8 cellular contexts compared by ENCODE assay signal in the genomic region with DNA sequence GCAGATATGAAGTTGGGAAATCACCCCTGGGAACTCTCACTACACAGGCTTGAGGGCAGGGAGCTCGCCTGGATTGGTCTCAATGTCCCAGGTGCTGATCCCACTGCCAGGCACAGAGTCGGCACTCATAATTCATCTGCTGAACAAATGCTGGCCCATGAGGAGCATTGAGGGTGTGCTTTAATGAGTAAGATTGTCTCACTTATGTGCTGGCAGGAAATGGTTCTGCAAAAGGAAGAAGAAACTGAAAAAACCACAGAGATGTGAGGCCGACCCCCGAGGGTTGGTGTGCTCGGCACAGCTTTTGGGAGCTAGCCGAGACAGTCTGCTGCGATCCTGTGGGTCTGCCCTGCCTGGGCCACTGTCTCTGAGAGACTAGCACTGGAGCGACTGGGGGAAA. TPM values are rescaled to one million over a fixed set of nuclear protein-coding genes. Genes with fewer than 3 reads are reported as not detected.
A peak's percentile ranks its signal among the peaks of the same experiment; 100 is the strongest.
DNase-seq lines count a peak whose midpoint lies in the region; ATAC-seq and TF ChIP-seq lines count a peak whose summit lies in the region.

No MANE protein-coding gene starts in this region.

- TF ChIP-seq EP300 in neural cell (conservative IDR thresholded peaks at IDR 0.05; ENCODE audit: poor library complexity, severe bottlenecking) = no peak

- no peak overlapping the region for H3K4me3 ChIP-seq in neural cell (ENCODE audit: low read length)
- H3K4me3 ChIP-seq in WERI-Rb-1 (ENCODE audit: low read depth, low read length) = no peak overlapping the region

- no peaks in the 10 kb centered on the region for H4K20me1 ChIP-seq in neural cell (ENCODE audit: insufficient read depth)

- no peak overlapping the region for H2AFZ ChIP-seq in neural cell (ENCODE audit: low read depth, low read length)

- no peak for TF ChIP-seq RAD21 in neural cell (conservative IDR thresholded peaks at IDR 0.05)

- H3K4me2 ChIP-seq in neural cell (ENCODE audit: low read length) = no peak overlapping the region

- no peaks in the 10 kb centered on the region for H3K9me2 ChIP-seq in neural cell (ENCODE audit: insufficient read depth, low read length)

- H3K27me3 ChIP-seq in neural cell (ENCODE audit: insufficient read depth, low read depth, low read length) (no peaks in the 10 kb centered on the region), WERI-Rb-1 (ENCODE audit: insufficient read depth, low read depth, severe bottlenecking) (peaks cover 2% of the 10 kb centered on the region)

- no peaks in the 10 kb centered on the region for H3K79me2 ChIP-seq in neural cell (replicated peaks; ENCODE audit: insufficient read depth, low read length)

- no peaks in the 10 kb centered on the region for H3K9me3 ChIP-seq in neural cell (ENCODE audit: low read length)
- no peaks in the 10 kb centered on the region for H3K9me3 ChIP-seq in WERI-Rb-1 (ENCODE audit: severe bottlenecking)

- no peaks in the 10 kb centered on the region for H3F3A ChIP-seq in neural cell (ENCODE audit: insufficient read depth, low read length, poor library complexity, severe bottlenecking)

- DNase-seq in activated CD8-positive, alpha-beta memory T cell treated with anti-CD3 and anti-CD28 coated beads for 24 hours = peak; percentile 82
- DNase-seq in NCI-H1092 (lab: John Stamatoyannopoulos, UW) (no peak), NCI-H2029 treated with DMSO at 0.1 percent for 48 hours (lab: John Stamatoyannopoulos, UW) (no peak), WERI-Rb-1 (no peak)

- ATAC-seq in GM19023 (IDR thresholded peaks at IDR 0.05; ENCODE audit: unreplicated experiment) (peak; percentile 57), HG03175 (IDR thresholded peaks at IDR 0.05; ENCODE audit: unreplicated experiment) (peak; percentile 85), HG03097 (IDR thresholded peaks at IDR 0.05; ENCODE audit: low FRiP score, unreplicated experiment) (no peak)

- H3K27ac ChIP-seq in neural cell (ENCODE audit: low read length) = peak overlapping the region; percentile 47
- H3K27ac ChIP-seq in WERI-Rb-1 = no peak overlapping the region

- H3K9ac ChIP-seq in neural cell (ENCODE audit: low read length) = no peak overlapping the region

- TF ChIP-seq CTCF in neural cell (IDR thresholded peaks at IDR 0.05; ENCODE audit: poor library complexity, severe bottlenecking) (no peak), WERI-Rb-1 (IDR thresholded peaks at IDR 0.05; ENCODE audit: low read depth, low read length) (no peak)

- H3K36me3 ChIP-seq in neural cell (ENCODE audit: insufficient read depth, low read length) = no peaks in the 10 kb centered on the region
- H3K36me3 ChIP-seq in WERI-Rb-1 = no peaks in the 10 kb centered on the region

TF ChIP-seq in neural cell, 6 proteins besides CTCF, POLR2A, EP300 and RAD21:
- no peak for TF ChIP-seq POLR2AphosphoS5 (IDR thresholded peaks at IDR 0.05)
- no peak for TF ChIP-seq MXI1 (conservative IDR thresholded peaks at IDR 0.05; ENCODE audit: poor library complexity, severe bottlenecking)

RNA-seq across cellular contexts. Expression of gene PLAAT2, which starts 9.4 kb away (rescaled TPM):
- polyA plus RNA-seq in neural cell = not detected in 2 replicates
- not detected in 2 replicates for polyA minus RNA-seq in neural cell

RNA-seq across cellular contexts. Expression of gene PLAAT4, which starts 17.2 kb away (rescaled TPM):
- not detected in 2 replicates for polyA plus RNA-seq in neural cell
- polyA minus RNA-seq in neural cell = not detected in 2 replicates

RNA-seq across cellular contexts. Expression of gene LGALS12, which starts 47.9 kb away (rescaled TPM):
- polyA plus RNA-seq in neural cell = not detected in 2 replicates
- polyA minus RNA-seq in neural cell = not detected in 2 replicates
